In the genomic region with DNA sequence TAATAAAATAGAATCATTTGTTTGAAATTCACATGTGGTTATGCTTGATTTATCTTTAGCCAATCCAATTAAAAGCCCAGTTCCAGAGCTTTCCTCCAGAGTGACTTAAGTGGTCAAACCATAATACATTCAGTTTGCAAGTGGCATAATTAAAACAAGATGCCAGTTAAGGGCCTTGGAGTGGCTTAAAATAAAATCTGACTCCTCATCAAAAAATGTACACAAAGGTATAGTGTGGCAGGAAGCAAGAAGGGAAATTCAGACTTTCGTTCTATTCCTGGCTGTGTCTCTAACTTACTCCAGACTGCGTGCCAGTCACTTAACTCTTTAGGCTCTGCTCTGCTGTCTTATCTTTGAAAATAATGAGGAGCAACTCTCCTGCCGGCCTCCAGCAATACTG, we compare ENCODE assay signal across 1 cellular context.
A peak's percentile ranks its signal among the peaks of the same experiment; 100 is the strongest.
TF ChIP-seq lines count a peak whose summit lies in the region.

No MANE protein-coding gene starts in this region.

TF ChIP-seq in SK-N-SH, 30 proteins besides CTCF, POLR2A, EP300 and RAD21 (continued from another document):
- TF ChIP-seq, protein P1, sequence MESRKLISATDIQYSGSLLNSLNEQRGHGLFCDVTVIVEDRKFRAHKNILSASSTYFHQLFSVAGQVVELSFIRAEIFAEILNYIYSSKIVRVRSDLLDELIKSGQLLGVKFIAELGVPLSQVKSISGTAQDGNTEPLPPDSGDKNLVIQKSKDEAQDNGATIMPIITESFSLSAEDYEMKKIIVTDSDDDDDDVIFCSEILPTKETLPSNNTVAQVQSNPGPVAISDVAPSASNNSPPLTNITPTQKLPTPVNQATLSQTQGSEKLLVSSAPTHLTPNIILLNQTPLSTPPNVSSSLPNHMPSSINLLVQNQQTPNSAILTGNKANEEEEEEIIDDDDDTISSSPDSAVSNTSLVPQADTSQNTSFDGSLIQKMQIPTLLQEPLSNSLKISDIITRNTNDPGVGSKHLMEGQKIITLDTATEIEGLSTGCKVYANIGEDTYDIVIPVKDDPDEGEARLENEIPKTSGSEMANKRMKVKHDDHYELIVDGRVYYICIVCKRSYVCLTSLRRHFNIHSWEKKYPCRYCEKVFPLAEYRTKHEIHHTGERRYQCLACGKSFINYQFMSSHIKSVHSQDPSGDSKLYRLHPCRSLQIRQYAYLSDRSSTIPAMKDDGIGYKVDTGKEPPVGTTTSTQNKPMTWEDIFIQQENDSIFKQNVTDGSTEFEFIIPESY (IDR thresholded peaks at IDR 0.05; ENCODE audit: borderline replicate concordance, low read depth) = 0 out of 2 replicates have a peak, but pooled peaks have one; percentile 12
- TF ChIP-seq FOXJ3 (CRISPR knock-in tag; IDR thresholded peaks at IDR 0.05) = no peak
- TF ChIP-seq ELF1 (IDR thresholded peaks at IDR 0.05) = no peak
- TF ChIP-seq TEAD4 (IDR thresholded peaks at IDR 0.05; ENCODE audit: borderline replicate concordance, insufficient read depth) = peak; percentile 67; the same call in 1 of the 2 replicates
- TF ChIP-seq, protein P2, sequence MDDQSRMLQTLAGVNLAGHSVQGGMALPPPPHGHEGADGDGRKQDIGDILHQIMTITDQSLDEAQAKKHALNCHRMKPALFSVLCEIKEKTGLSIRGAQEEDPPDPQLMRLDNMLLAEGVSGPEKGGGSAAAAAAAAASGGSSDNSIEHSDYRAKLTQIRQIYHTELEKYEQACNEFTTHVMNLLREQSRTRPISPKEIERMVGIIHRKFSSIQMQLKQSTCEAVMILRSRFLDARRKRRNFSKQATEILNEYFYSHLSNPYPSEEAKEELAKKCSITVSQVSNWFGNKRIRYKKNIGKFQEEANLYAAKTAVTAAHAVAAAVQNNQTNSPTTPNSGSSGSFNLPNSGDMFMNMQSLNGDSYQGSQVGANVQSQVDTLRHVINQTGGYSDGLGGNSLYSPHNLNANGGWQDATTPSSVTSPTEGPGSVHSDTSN (IDR thresholded peaks at IDR 0.05) = peak; percentile 55
- TF ChIP-seq MXI1 (IDR thresholded peaks at IDR 0.05; ENCODE audit: low read depth, low read length) = no peak
- peak; percentile 77 for TF ChIP-seq FOSL2 (IDR thresholded peaks at IDR 0.05; ENCODE audit: borderline replicate concordance, low read depth)
- TF ChIP-seq, protein P3, sequence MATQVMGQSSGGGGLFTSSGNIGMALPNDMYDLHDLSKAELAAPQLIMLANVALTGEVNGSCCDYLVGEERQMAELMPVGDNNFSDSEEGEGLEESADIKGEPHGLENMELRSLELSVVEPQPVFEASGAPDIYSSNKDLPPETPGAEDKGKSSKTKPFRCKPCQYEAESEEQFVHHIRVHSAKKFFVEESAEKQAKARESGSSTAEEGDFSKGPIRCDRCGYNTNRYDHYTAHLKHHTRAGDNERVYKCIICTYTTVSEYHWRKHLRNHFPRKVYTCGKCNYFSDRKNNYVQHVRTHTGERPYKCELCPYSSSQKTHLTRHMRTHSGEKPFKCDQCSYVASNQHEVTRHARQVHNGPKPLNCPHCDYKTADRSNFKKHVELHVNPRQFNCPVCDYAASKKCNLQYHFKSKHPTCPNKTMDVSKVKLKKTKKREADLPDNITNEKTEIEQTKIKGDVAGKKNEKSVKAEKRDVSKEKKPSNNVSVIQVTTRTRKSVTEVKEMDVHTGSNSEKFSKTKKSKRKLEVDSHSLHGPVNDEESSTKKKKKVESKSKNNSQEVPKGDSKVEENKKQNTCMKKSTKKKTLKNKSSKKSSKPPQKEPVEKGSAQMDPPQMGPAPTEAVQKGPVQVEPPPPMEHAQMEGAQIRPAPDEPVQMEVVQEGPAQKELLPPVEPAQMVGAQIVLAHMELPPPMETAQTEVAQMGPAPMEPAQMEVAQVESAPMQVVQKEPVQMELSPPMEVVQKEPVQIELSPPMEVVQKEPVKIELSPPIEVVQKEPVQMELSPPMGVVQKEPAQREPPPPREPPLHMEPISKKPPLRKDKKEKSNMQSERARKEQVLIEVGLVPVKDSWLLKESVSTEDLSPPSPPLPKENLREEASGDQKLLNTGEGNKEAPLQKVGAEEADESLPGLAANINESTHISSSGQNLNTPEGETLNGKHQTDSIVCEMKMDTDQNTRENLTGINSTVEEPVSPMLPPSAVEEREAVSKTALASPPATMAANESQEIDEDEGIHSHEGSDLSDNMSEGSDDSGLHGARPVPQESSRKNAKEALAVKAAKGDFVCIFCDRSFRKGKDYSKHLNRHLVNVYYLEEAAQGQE (IDR thresholded peaks at IDR 0.05; ENCODE audit: low read depth, low read length) = no peak
- peak; percentile 98 for TF ChIP-seq TCF12 (IDR thresholded peaks at IDR 0.05)
- peak; percentile 100 for TF ChIP-seq MEF2A (IDR thresholded peaks at IDR 0.05; ENCODE audit: borderline replicate concordance, low read depth)
